Comparison of ENCODE assay signal across 1 cellular context in genomic region chr2:11224887-11225286, GRCh38.
TF ChIP-seq lines count a peak whose summit lies in the region.

No MANE protein-coding gene starts in this region.

TF ChIP-seq in GM23338, 12 proteins besides CTCF, POLR2A, EP300 and RAD21 (continued from another document):
- TF ChIP-seq, protein P1, sequence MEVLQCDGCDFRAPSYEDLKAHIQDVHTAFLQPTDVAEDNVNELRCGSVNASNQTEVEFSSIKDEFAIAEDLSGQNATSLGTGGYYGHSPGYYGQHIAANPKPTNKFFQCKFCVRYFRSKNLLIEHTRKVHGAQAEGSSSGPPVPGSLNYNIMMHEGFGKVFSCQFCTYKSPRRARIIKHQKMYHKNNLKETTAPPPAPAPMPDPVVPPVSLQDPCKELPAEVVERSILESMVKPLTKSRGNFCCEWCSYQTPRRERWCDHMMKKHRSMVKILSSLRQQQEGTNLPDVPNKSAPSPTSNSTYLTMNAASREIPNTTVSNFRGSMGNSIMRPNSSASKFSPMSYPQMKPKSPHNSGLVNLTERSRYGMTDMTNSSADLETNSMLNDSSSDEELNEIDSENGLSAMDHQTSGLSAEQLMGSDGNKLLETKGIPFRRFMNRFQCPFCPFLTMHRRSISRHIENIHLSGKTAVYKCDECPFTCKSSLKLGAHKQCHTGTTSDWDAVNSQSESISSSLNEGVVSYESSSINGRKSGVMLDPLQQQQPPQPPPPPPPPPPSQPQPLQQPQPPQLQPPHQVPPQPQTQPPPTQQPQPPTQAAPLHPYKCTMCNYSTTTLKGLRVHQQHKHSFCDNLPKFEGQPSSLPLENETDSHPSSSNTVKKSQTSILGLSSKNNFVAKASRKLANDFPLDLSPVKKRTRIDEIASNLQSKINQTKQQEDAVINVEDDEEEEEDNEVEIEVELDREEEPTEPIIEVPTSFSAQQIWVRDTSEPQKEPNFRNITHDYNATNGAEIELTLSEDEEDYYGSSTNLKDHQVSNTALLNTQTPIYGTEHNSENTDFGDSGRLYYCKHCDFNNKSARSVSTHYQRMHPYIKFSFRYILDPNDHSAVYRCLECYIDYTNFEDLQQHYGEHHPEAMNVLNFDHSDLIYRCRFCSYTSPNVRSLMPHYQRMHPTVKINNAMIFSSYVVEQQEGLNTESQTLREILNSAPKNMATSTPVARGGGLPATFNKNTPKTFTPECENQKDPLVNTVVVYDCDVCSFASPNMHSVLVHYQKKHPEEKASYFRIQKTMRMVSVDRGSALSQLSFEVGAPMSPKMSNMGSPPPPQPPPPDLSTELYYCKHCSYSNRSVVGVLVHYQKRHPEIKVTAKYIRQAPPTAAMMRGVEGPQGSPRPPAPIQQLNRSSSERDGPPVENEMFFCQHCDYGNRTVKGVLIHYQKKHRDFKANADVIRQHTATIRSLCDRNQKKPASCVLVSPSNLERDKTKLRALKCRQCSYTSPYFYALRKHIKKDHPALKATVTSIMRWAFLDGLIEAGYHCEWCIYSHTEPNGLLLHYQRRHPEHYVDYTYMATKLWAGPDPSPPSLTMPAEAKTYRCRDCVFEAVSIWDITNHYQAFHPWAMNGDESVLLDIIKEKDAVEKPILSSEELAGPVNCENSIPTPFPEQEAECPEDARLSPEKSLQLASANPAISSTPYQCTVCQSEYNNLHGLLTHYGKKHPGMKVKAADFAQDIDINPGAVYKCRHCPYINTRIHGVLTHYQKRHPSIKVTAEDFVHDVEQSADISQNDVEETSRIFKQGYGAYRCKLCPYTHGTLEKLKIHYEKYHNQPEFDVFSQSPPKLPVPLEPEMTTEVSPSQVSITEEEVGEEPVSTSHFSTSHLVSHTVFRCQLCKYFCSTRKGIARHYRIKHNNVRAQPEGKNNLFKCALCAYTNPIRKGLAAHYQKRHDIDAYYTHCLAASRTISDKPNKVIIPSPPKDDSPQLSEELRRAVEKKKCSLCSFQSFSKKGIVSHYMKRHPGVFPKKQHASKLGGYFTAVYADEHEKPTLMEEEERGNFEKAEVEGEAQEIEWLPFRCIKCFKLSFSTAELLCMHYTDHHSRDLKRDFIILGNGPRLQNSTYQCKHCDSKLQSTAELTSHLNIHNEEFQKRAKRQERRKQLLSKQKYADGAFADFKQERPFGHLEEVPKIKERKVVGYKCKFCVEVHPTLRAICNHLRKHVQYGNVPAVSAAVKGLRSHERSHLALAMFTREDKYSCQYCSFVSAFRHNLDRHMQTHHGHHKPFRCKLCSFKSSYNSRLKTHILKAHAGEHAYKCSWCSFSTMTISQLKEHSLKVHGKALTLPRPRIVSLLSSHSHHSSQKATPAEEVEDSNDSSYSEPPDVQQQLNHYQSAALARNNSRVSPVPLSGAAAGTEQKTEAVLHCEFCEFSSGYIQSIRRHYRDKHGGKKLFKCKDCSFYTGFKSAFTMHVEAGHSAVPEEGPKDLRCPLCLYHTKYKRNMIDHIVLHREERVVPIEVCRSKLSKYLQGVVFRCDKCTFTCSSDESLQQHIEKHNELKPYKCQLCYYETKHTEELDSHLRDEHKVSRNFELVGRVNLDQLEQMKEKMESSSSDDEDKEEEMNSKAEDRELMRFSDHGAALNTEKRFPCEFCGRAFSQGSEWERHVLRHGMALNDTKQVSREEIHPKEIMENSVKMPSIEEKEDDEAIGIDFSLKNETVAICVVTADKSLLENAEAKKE (CRISPR knock-in tag; IDR thresholded peaks at IDR 0.05), result no peak
- TF ChIP-seq JUNB (IDR thresholded peaks at IDR 0.05; ENCODE audit: unreplicated experiment), result no peak
- TF ChIP-seq CREB1 (CRISPR knock-in tag; IDR thresholded peaks at IDR 0.05; ENCODE audit: low read depth), result no peak
- no peak for TF ChIP-seq EZH2phosphoT487 (IDR thresholded peaks at IDR 0.05; ENCODE audit: unreplicated experiment)
- TF ChIP-seq NANOG (IDR thresholded peaks at IDR 0.05; ENCODE audit: borderline replicate concordance), result no peak
- TF ChIP-seq EZH2 (IDR thresholded peaks at IDR 0.05; ENCODE audit: low read depth, unreplicated experiment), result no peak
- TF ChIP-seq, protein P2, sequence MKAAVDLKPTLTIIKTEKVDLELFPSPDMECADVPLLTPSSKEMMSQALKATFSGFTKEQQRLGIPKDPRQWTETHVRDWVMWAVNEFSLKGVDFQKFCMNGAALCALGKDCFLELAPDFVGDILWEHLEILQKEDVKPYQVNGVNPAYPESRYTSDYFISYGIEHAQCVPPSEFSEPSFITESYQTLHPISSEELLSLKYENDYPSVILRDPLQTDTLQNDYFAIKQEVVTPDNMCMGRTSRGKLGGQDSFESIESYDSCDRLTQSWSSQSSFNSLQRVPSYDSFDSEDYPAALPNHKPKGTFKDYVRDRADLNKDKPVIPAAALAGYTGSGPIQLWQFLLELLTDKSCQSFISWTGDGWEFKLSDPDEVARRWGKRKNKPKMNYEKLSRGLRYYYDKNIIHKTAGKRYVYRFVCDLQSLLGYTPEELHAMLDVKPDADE (IDR thresholded peaks at IDR 0.05), result no peak
- TF ChIP-seq STAT1 (IDR thresholded peaks at IDR 0.05; ENCODE audit: unreplicated experiment), result no peak
